Comparison of ENCODE assay signal across 2 cellular contexts in genomic region chr16:68288252-68288650, GRCh38.
TF ChIP-seq lines count a peak whose summit lies in the region.

No MANE protein-coding gene starts in this region.

TF ChIP-seq in endothelial cell of umbilical vein, 7 proteins besides CTCF, POLR2A, EP300 and RAD21:
- TF ChIP-seq MAX (IDR thresholded peaks at IDR 0.05; ENCODE audit: insufficient read depth, insufficient read length) (no peak), EZH2 (IDR thresholded peaks at IDR 0.05; ENCODE audit: borderline replicate concordance, low read depth, low read length, severe bottlenecking) (no peak), GATA2 (IDR thresholded peaks at IDR 0.05; ENCODE audit: insufficient read depth, insufficient read length, low read depth, low read length) (no peak), POLR2AphosphoS5 (IDR thresholded peaks at IDR 0.05; ENCODE audit: insufficient read depth, low read depth, low read length) (no peak), JUN (IDR thresholded peaks at IDR 0.05; ENCODE audit: borderline replicate concordance, insufficient read depth, insufficient read length, low read depth) (no peak), FOS (IDR thresholded peaks at IDR 0.05; ENCODE audit: borderline replicate concordance, insufficient read depth, low read length) (no peak), MYC (IDR thresholded peaks at IDR 0.05; ENCODE audit: low read depth, low read length) (no peak)

TF ChIP-seq in SK-N-SH, 30 proteins besides CTCF, POLR2A, EP300 and RAD21:
- no peak for TF ChIP-seq POLR2AphosphoS5 (IDR thresholded peaks at IDR 0.05; ENCODE audit: low read depth, low read length)
- no peak for TF ChIP-seq SIN3A (IDR thresholded peaks at IDR 0.05; ENCODE audit: borderline replicate concordance, low read depth, low read length)
- no peak for TF ChIP-seq MAX (IDR thresholded peaks at IDR 0.05; ENCODE audit: low read depth)
- TF ChIP-seq MXI1 (IDR thresholded peaks at IDR 0.05; ENCODE audit: low read depth, low read length), result no peak
- TF ChIP-seq NRF1 (IDR thresholded peaks at IDR 0.05; ENCODE audit: low read depth, low read length), result no peak
- TF ChIP-seq SMC3 (IDR thresholded peaks at IDR 0.05; ENCODE audit: low read depth, low read length), result no peak
- TF ChIP-seq ZBTB33 (IDR thresholded peaks at IDR 0.05; ENCODE audit: borderline replicate concordance, low read depth), result no peak
- TF ChIP-seq RFX5 (IDR thresholded peaks at IDR 0.05; ENCODE audit: low read length), result no peak
- TF ChIP-seq, protein P1, sequence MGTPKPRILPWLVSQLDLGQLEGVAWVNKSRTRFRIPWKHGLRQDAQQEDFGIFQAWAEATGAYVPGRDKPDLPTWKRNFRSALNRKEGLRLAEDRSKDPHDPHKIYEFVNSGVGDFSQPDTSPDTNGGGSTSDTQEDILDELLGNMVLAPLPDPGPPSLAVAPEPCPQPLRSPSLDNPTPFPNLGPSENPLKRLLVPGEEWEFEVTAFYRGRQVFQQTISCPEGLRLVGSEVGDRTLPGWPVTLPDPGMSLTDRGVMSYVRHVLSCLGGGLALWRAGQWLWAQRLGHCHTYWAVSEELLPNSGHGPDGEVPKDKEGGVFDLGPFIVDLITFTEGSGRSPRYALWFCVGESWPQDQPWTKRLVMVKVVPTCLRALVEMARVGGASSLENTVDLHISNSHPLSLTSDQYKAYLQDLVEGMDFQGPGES (IDR thresholded peaks at IDR 0.05; ENCODE audit: low read depth, low read length), result no peak
- no peak for TF ChIP-seq NFIC (IDR thresholded peaks at IDR 0.05; ENCODE audit: borderline replicate concordance)
- no peak for TF ChIP-seq CHD2 (IDR thresholded peaks at IDR 0.05; ENCODE audit: low read length, partially characterized antibody)
- no peak for TF ChIP-seq RXRA (IDR thresholded peaks at IDR 0.05; ENCODE audit: borderline replicate concordance, low read depth)
- no peak for TF ChIP-seq YY1 (IDR thresholded peaks at IDR 0.05; ENCODE audit: low read depth)
- TF ChIP-seq JUND (IDR thresholded peaks at IDR 0.05), result no peak
- no peak for TF ChIP-seq TEAD4 (IDR thresholded peaks at IDR 0.05; ENCODE audit: borderline replicate concordance, insufficient read depth)
- TF ChIP-seq PBX3 (IDR thresholded peaks at IDR 0.05), result no peak
- no peak for TF ChIP-seq USF1 (IDR thresholded peaks at IDR 0.05; ENCODE audit: borderline replicate concordance, low read depth)
- TF ChIP-seq ELF1 (IDR thresholded peaks at IDR 0.05), result no peak
